In the genomic region with DNA sequence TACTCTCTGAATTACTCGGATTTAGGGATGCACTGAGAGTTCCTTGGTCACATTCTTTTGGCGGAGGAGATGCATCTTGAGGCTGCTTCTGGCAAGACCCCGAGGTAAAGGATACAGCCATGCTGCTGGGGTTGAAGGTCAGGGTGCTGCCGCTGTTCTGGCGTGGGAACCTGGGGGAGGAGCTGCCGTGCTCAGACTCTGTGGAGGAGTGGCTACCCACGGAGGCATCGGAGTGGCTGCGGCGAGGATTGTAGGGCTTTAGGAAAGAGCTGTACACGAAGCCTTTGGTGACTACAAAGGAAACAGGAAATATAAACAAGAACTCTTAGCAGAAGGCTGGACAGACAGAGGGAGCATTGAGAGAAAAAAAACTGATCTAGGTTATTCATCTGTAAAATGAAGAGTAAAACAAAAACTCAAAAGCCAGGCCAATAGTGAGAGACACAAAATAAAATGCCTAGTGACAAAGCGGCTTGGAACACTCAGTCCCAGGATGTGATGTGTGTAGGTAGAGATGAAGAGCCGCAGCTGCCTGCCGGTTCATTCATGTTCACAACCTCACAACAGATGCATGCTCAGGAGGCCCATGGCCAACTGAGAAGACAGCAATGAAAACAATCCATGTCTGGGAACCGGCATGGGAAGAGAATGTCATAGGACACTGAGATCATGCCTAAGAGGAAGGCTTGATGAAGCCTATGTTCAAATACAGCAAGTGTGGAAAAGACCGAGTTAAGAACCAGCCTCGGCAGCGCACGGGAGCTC, we compare ENCODE assay signal across 2 cellular contexts.
TF ChIP-seq lines count a peak whose summit lies in the region.

No MANE protein-coding gene starts in this region.

TF ChIP-seq in liver, 16 proteins besides CTCF, POLR2A, EP300 and RAD21:
- TF ChIP-seq SP1 (IDR thresholded peaks at IDR 0.05) (peak; percentile 9), JUND (IDR thresholded peaks at IDR 0.05) (no peak), EGR1 (IDR thresholded peaks at IDR 0.05; ENCODE audit: low read depth in 2 of 2) (no peak), NR2F2 (IDR thresholded peaks at IDR 0.05) (peak; percentile 71)

TF ChIP-seq in HepG2, 621 proteins besides CTCF, POLR2A, EP300 and RAD21:
- TF ChIP-seq, protein P1, sequence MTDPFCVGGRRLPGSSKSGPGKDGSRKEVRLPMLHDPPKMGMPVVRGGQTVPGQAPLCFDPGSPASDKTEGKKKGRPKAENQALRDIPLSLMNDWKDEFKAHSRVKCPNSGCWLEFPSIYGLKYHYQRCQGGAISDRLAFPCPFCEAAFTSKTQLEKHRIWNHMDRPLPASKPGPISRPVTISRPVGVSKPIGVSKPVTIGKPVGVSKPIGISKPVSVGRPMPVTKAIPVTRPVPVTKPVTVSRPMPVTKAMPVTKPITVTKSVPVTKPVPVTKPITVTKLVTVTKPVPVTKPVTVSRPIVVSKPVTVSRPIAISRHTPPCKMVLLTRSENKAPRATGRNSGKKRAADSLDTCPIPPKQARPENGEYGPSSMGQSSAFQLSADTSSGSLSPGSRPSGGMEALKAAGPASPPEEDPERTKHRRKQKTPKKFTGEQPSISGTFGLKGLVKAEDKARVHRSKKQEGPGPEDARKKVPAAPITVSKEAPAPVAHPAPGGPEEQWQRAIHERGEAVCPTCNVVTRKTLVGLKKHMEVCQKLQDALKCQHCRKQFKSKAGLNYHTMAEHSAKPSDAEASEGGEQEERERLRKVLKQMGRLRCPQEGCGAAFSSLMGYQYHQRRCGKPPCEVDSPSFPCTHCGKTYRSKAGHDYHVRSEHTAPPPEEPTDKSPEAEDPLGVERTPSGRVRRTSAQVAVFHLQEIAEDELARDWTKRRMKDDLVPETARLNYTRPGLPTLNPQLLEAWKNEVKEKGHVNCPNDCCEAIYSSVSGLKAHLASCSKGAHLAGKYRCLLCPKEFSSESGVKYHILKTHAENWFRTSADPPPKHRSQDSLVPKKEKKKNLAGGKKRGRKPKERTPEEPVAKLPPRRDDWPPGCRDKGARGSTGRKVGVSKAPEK (CRISPR knock-in tag; IDR thresholded peaks at IDR 0.05; ENCODE audit: borderline replicate concordance) = no peak
- no peak for TF ChIP-seq ZNF644 (CRISPR knock-in tag; IDR thresholded peaks at IDR 0.05; ENCODE audit: low read depth)
- TF ChIP-seq SATB2 (CRISPR knock-in tag; IDR thresholded peaks at IDR 0.05) = no peak
- no peak for TF ChIP-seq MED13 (CRISPR knock-in tag; IDR thresholded peaks at IDR 0.05)
- no peak for TF ChIP-seq ZNF773 (CRISPR knock-in tag; IDR thresholded peaks at IDR 0.05; ENCODE audit: borderline replicate concordance)
- TF ChIP-seq, protein P2, sequence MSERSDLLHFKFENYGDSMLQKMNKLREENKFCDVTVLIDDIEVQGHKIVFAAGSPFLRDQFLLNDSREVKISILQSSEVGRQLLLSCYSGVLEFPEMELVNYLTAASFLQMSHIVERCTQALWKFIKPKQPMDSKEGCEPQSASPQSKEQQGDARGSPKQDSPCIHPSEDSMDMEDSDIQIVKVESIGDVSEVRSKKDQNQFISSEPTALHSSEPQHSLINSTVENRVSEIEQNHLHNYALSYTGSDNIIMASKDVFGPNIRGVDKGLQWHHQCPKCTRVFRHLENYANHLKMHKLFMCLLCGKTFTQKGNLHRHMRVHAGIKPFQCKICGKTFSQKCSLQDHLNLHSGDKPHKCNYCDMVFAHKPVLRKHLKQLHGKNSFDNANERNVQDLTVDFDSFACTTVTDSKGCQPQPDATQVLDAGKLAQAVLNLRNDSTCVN (CRISPR knock-in tag; IDR thresholded peaks at IDR 0.05; ENCODE audit: borderline replicate concordance) = no peak
- TF ChIP-seq, protein P3, sequence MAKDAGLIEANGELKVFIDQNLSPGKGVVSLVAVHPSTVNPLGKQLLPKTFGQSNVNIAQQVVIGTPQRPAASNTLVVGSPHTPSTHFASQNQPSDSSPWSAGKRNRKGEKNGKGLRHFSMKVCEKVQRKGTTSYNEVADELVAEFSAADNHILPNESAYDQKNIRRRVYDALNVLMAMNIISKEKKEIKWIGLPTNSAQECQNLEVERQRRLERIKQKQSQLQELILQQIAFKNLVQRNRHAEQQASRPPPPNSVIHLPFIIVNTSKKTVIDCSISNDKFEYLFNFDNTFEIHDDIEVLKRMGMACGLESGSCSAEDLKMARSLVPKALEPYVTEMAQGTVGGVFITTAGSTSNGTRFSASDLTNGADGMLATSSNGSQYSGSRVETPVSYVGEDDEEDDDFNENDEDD (CRISPR knock-in tag; IDR thresholded peaks at IDR 0.05; ENCODE audit: borderline replicate concordance) = no peak
- no peak for TF ChIP-seq ZC3H13 (CRISPR knock-in tag; IDR thresholded peaks at IDR 0.05)
- TF ChIP-seq DMAP1 (CRISPR knock-in tag; IDR thresholded peaks at IDR 0.05) = no peak
- no peak for TF ChIP-seq HOMEZ (CRISPR knock-in tag; IDR thresholded peaks at IDR 0.05; ENCODE audit: low read depth)
- TF ChIP-seq TAF15 (IDR thresholded peaks at IDR 0.05; ENCODE audit: low read depth, low read length, poor library complexity, severe bottlenecking) = no peak
- no peak for TF ChIP-seq ZBTB2 (CRISPR knock-in tag; IDR thresholded peaks at IDR 0.05; ENCODE audit: low read depth)
- TF ChIP-seq GATA4 (IDR thresholded peaks at IDR 0.05; ENCODE audit: borderline replicate concordance, low read depth) = no peak
